Comparison of ENCODE assay signal across 9 cellular contexts in genomic region chr2:233384811-233385488, GRCh38. TPM values are rescaled to one million over a fixed set of nuclear protein-coding genes. Genes with fewer than 3 reads are reported as not detected.
DNase-seq lines count a peak whose midpoint lies in the region; ATAC-seq and TF ChIP-seq lines count a peak whose summit lies in the region.
"Had no signal": no experiment of that assay in that cellular context is flagged by ENCODE, and none has a peak within 500 bp of the region (broad histone marks: within the 10 kb centered on the region; RNA-seq: fewer than 3 reads in every experiment).

No MANE protein-coding gene starts in this region.

- DNase-seq in activated CD8-positive, alpha-beta memory T cell treated with anti-CD3 and anti-CD28 coated beads, Interleukin-2, amount 10 ng/mL, durations not matched to agents 7 days and 5 days, result no peak
- DNase-seq in neural crest cell (ENCODE audit: low read depth, low spot score) (no peak), BE2C (no peak), OCI-M1 (lab: John Stamatoyannopoulos, UW) (no peak), suprapubic skin (ENCODE audit: low spot score in 2 of 2) (no peak)
- DNase-seq in activated CD4-positive, CD25-positive, alpha-beta regulatory T cell (lab: John Stamatoyannopoulos, UW), result no peak
- DNase-seq: activated effector memory CD4-positive, alpha-beta T cell treated with anti-CD3 and anti-CD28 coated beads, Interleukin-2, amount 50 U/mL, for 16 hours had no signal

- peak overlapping the region; percentile 95 for H3K27ac Mint-ChIP-seq in activated CD8-positive, alpha-beta memory T cell treated with anti-CD3 and anti-CD28 coated beads, Interleukin-2, amount 10 ng/mL, durations not matched to agents 7 days and 5 days
- H3K27ac Mint-ChIP-seq in neural crest cell (ENCODE audit: unreplicated experiment), result peak overlapping the region; percentile 81

- no peaks in the 10 kb centered on the region for H3K9me3 Mint-ChIP-seq in activated CD8-positive, alpha-beta memory T cell treated with anti-CD3 and anti-CD28 coated beads, Interleukin-2, amount 10 ng/mL, durations not matched to agents 7 days and 5 days (ENCODE audit: low read depth)
- H3K9me3 Mint-ChIP-seq in neural crest cell, result no peaks in the 10 kb centered on the region

- peaks cover 79% of the 10 kb centered on the region for H3K4me1 Mint-ChIP-seq in activated CD8-positive, alpha-beta memory T cell treated with anti-CD3 and anti-CD28 coated beads, Interleukin-2, amount 10 ng/mL, durations not matched to agents 7 days and 5 days
- peaks cover 37% of the 10 kb centered on the region for H3K4me1 Mint-ChIP-seq in neural crest cell

- WGBS in suprapubic skin, result 79% methylated on average over 3 of the region's 12 CpGs

- H3K27me3 ChIP-seq in BE2C (no peaks in the 10 kb centered on the region), suprapubic skin (no peaks in the 10 kb centered on the region)

- no peak overlapping the region for H3K27ac ChIP-seq in suprapubic skin

- H3K4me1 ChIP-seq in BE2C (peaks cover 34% of the 10 kb centered on the region), suprapubic skin (peaks cover 38% of the 10 kb centered on the region)

- peaks cover 17% of the 10 kb centered on the region for H3K36me3 Mint-ChIP-seq in activated CD8-positive, alpha-beta memory T cell treated with anti-CD3 and anti-CD28 coated beads, Interleukin-2, amount 10 ng/mL, durations not matched to agents 7 days and 5 days
- peaks cover 3% of the 10 kb centered on the region for H3K36me3 Mint-ChIP-seq in neural crest cell (ENCODE audit: low read depth)

- CTCF ChIA-PET in activated CD8-positive, alpha-beta memory T cell treated with anti-CD3 and anti-CD28 coated beads, Interleukin-2, amount 10 ng/mL, durations not matched to agents 7 days and 5 days (lab: Charles Lee), result interaction anchor here (0.6 to 2.2 kb wide), 10 partner anchors 10 to 327 kb away, joined by 3 to 7 read pairs (median 4); partner anchors contain the start of genes ATG16L1 and DGKD

- H3K9me3 ChIP-seq in BE2C (no peaks in the 10 kb centered on the region), suprapubic skin (no peaks in the 10 kb centered on the region)

- no peaks in the 10 kb centered on the region for H3K27me3 Mint-ChIP-seq in activated CD8-positive, alpha-beta memory T cell treated with anti-CD3 and anti-CD28 coated beads, Interleukin-2, amount 10 ng/mL, durations not matched to agents 7 days and 5 days
- no peaks in the 10 kb centered on the region for H3K27me3 Mint-ChIP-seq in neural crest cell (ENCODE audit: low read depth)

- no peak overlapping the region for H3K4me3 ChIP-seq in BE2C (ENCODE audit: low read depth, low read length)
- no peak overlapping the region for H3K4me3 ChIP-seq in suprapubic skin

- no peak for TF ChIP-seq POLR2A in suprapubic skin (IDR thresholded peaks at IDR 0.05)

- peak; percentile 15 for ATAC-seq in GM18511 (IDR thresholded peaks at IDR 0.05; ENCODE audit: unreplicated experiment)
- ATAC-seq in HG02759 (IDR thresholded peaks at IDR 0.05; ENCODE audit: unreplicated experiment), result peak; percentile 16
- peak; percentile 22 for ATAC-seq in activated CD8-positive, alpha-beta memory T cell treated with anti-CD3 and anti-CD28 coated beads, Interleukin-2, amount 10 ng/mL, durations not matched to agents 7 days and 5 days

- H3K4me3 Mint-ChIP-seq in activated CD8-positive, alpha-beta memory T cell treated with anti-CD3 and anti-CD28 coated beads, Interleukin-2, amount 10 ng/mL, durations not matched to agents 7 days and 5 days, result peak overlapping the region; percentile 70
- H3K4me3 Mint-ChIP-seq in neural crest cell, result no peak overlapping the region

- TF ChIP-seq CTCF in neural crest cell (conservative IDR thresholded peaks at IDR 0.05), result no peak
- no peak for TF ChIP-seq CTCF in BE2C (IDR thresholded peaks at IDR 0.05; ENCODE audit: low read depth, low read length)
- no peak for TF ChIP-seq CTCF in suprapubic skin (IDR thresholded peaks at IDR 0.05)

- TF ChIP-seq EP300 in suprapubic skin (IDR thresholded peaks at IDR 0.05), result no peak

- peaks cover 4% of the 10 kb centered on the region for H3K36me3 ChIP-seq in BE2C
- no peaks in the 10 kb centered on the region for H3K36me3 ChIP-seq in suprapubic skin

RNA-seq across cellular contexts. Expression of gene DGKD, which starts 30.7 kb away (rescaled TPM):
- 10 to 100 TPM; 42.3 to 92.4 TPM for total RNA-seq in activated CD8-positive, alpha-beta memory T cell treated with anti-CD3 and anti-CD28 coated beads, Interleukin-2, amount 10 ng/mL, durations not matched to agents 7 days and 5 days
- total RNA-seq in neural crest cell (48.7 and 58.6 TPM in 2 replicates), suprapubic skin (10 to 100 TPM in 2 of 4 donors, 1 to 10 TPM in 2; 7.0 to 55.4 (median 10.9) TPM)
- 76.3 TPM for polyA plus RNA-seq in BE2C (2012; ENCODE audit: insufficient read depth, insufficient read length, low read depth)
